ENCODE assay signal across 1 cellular context in genomic region chr12:51368640-51369517, GRCh38.
TF ChIP-seq lines count a peak whose summit lies in the region.

No MANE protein-coding gene starts in this region.

TF ChIP-seq in K562, 482 proteins besides CTCF, POLR2A, EP300 and RAD21 (continued from another document and continues in another):
- TF ChIP-seq, protein P1, sequence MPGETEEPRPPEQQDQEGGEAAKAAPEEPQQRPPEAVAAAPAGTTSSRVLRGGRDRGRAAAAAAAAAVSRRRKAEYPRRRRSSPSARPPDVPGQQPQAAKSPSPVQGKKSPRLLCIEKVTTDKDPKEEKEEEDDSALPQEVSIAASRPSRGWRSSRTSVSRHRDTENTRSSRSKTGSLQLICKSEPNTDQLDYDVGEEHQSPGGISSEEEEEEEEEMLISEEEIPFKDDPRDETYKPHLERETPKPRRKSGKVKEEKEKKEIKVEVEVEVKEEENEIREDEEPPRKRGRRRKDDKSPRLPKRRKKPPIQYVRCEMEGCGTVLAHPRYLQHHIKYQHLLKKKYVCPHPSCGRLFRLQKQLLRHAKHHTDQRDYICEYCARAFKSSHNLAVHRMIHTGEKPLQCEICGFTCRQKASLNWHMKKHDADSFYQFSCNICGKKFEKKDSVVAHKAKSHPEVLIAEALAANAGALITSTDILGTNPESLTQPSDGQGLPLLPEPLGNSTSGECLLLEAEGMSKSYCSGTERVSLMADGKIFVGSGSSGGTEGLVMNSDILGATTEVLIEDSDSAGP (CRISPR knock-in tag; IDR thresholded peaks at IDR 0.05): no peak
- TF ChIP-seq ZFX (CRISPR knock-in tag; IDR thresholded peaks at IDR 0.05): no peak
- TF ChIP-seq ATF1 (CRISPR knock-in tag; IDR thresholded peaks at IDR 0.05): no peak
- peak; percentile 42 for TF ChIP-seq ATF1 (tag; IDR thresholded peaks at IDR 0.05)
- no peak for TF ChIP-seq ZNF780A (CRISPR knock-in tag; IDR thresholded peaks at IDR 0.05)
- TF ChIP-seq NFE2 (IDR thresholded peaks at IDR 0.05; ENCODE audit: low read depth): peak; percentile 3; the same call in 1 of the 2 replicates
- TF ChIP-seq SAP30 (IDR thresholded peaks at IDR 0.05; ENCODE audit: borderline replicate concordance, insufficient read depth, low read depth, low read length, poor library complexity, severe bottlenecking): no peak
- TF ChIP-seq ZNF197 (CRISPR knock-in tag; IDR thresholded peaks at IDR 0.05; ENCODE audit: low read depth): no peak
- TF ChIP-seq, protein P2, sequence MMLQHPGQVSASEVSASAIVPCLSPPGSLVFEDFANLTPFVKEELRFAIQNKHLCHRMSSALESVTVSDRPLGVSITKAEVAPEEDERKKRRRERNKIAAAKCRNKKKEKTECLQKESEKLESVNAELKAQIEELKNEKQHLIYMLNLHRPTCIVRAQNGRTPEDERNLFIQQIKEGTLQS (IDR thresholded peaks at IDR 0.05): no peak
- TF ChIP-seq, protein P2 (CRISPR knock-in tag; conservative IDR thresholded peaks at IDR 0.05): no peak
- TF ChIP-seq ZNF398 (CRISPR knock-in tag; IDR thresholded peaks at IDR 0.05): no peak
- TF ChIP-seq ZC3H11A (IDR thresholded peaks at IDR 0.05; ENCODE audit: low read depth, low read length): no peak
- no peak for TF ChIP-seq OTX1 (CRISPR knock-in tag; IDR thresholded peaks at IDR 0.05)
- peak; percentile 62; the same call in 1 of the 2 replicates for TF ChIP-seq SP1 (CRISPR knock-in tag; IDR thresholded peaks at IDR 0.05)
- TF ChIP-seq MEIS2 (IDR thresholded peaks at IDR 0.05; ENCODE audit: partially characterized antibody): peak; percentile 85
- no peak for TF ChIP-seq ARNT (IDR thresholded peaks at IDR 0.05)
- TF ChIP-seq, protein P3, sequence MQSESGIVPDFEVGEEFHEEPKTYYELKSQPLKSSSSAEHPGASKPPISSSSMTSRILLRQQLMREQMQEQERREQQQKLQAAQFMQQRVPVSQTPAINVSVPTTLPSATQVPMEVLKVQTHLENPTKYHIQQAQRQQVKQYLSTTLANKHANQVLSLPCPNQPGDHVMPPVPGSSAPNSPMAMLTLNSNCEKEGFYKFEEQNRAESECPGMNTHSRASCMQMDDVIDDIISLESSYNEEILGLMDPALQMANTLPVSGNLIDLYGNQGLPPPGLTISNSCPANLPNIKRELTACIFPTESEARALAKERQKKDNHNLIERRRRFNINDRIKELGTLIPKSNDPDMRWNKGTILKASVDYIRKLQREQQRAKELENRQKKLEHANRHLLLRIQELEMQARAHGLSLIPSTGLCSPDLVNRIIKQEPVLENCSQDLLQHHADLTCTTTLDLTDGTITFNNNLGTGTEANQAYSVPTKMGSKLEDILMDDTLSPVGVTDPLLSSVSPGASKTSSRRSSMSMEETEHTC (IDR thresholded peaks at IDR 0.05): no peak
- TF ChIP-seq, protein P4, sequence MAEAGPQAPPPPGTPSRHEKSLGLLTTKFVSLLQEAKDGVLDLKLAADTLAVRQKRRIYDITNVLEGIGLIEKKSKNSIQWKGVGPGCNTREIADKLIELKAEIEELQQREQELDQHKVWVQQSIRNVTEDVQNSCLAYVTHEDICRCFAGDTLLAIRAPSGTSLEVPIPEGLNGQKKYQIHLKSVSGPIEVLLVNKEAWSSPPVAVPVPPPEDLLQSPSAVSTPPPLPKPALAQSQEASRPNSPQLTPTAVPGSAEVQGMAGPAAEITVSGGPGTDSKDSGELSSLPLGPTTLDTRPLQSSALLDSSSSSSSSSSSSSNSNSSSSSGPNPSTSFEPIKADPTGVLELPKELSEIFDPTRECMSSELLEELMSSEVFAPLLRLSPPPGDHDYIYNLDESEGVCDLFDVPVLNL (CRISPR knock-in tag; IDR thresholded peaks at IDR 0.05; ENCODE audit: low read depth): no peak
- TF ChIP-seq SRSF9 (IDR thresholded peaks at IDR 0.05; ENCODE audit: borderline replicate concordance, low read depth, low read length): no peak
- no peak for TF ChIP-seq SNRNP70 (optimal IDR thresholded peaks at IDR 0.05; ENCODE audit: low read depth, low read length)
- TF ChIP-seq HDAC6 (IDR thresholded peaks at IDR 0.05; ENCODE audit: low read depth, low read length): no peak
- TF ChIP-seq NFRKB (IDR thresholded peaks at IDR 0.05; ENCODE audit: low read depth): no peak
- 0 out of 2 replicates have a peak, but pooled peaks have one; percentile 29 for TF ChIP-seq HDAC2 (IDR thresholded peaks at IDR 0.05)
- no peak for TF ChIP-seq ZBTB33 (CRISPR knock-in tag; IDR thresholded peaks at IDR 0.05)
- no peak for TF ChIP-seq ZNF79 (CRISPR knock-in tag; IDR thresholded peaks at IDR 0.05; ENCODE audit: low read depth)
- TF ChIP-seq, protein P5, sequence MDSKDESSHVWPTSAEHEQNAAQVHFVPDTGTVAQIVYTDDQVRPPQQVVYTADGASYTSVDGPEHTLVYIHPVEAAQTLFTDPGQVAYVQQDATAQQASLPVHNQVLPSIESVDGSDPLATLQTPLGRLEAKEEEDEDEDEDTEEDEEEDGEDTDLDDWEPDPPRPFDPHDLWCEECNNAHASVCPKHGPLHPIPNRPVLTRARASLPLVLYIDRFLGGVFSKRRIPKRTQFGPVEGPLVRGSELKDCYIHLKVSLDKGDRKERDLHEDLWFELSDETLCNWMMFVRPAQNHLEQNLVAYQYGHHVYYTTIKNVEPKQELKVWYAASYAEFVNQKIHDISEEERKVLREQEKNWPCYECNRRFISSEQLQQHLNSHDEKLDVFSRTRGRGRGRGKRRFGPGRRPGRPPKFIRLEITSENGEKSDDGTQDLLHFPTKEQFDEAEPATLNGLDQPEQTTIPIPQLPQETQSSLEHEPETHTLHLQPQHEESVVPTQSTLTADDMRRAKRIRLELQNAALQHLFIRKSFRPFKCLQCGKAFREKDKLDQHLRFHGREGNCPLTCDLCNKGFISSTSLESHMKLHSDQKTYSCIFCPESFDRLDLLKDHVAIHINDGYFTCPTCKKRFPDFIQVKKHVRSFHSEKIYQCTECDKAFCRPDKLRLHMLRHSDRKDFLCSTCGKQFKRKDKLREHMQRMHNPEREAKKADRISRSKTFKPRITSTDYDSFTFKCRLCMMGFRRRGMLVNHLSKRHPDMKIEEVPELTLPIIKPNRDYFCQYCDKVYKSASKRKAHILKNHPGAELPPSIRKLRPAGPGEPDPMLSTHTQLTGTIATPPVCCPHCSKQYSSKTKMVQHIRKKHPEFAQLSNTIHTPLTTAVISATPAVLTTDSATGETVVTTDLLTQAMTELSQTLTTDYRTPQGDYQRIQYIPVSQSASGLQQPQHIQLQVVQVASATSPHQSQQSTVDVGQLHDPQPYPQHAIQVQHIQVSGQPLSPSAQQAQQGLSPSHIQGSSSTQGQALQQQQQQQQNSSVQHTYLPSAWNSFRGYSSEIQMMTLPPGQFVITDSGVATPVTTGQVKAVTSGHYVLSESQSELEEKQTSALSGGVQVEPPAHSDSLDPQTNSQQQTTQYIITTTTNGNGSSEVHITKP (IDR thresholded peaks at IDR 0.05; ENCODE audit: partially characterized antibody): peak; percentile 85
- TF ChIP-seq CTBP1 (IDR thresholded peaks at IDR 0.05; ENCODE audit: borderline replicate concordance): peak; percentile 80; the same call in 1 of the 2 replicates
- peak; percentile 98 for TF ChIP-seq CBFA2T3 (IDR thresholded peaks at IDR 0.05)
- no peak for TF ChIP-seq JUND (IDR thresholded peaks at IDR 0.05; ENCODE audit: borderline replicate concordance, low read depth, low read length)
- no peak for TF ChIP-seq JUND (tag; IDR thresholded peaks at IDR 0.05; ENCODE audit: borderline replicate concordance, low read depth, low read length)
- TF ChIP-seq BCOR (IDR thresholded peaks at IDR 0.05): peak; percentile 43; the same call in 1 of the 2 replicates
- no peak for TF ChIP-seq PCBP2 (IDR thresholded peaks at IDR 0.05; ENCODE audit: low read depth, low read length, poor library complexity, severe bottlenecking)
- TF ChIP-seq SIN3A (IDR thresholded peaks at IDR 0.05; ENCODE audit: borderline replicate concordance in 2 of 2, control insufficient read depth in 1 of 2, low read depth in 2 of 2, low read length in 2 of 2): no peak
- TF ChIP-seq KLF16 (IDR thresholded peaks at IDR 0.05): peak; percentile 95
- TF ChIP-seq CBX5 (IDR thresholded peaks at IDR 0.05; ENCODE audit: borderline replicate concordance, low read depth): no peak
- TF ChIP-seq, protein P6, sequence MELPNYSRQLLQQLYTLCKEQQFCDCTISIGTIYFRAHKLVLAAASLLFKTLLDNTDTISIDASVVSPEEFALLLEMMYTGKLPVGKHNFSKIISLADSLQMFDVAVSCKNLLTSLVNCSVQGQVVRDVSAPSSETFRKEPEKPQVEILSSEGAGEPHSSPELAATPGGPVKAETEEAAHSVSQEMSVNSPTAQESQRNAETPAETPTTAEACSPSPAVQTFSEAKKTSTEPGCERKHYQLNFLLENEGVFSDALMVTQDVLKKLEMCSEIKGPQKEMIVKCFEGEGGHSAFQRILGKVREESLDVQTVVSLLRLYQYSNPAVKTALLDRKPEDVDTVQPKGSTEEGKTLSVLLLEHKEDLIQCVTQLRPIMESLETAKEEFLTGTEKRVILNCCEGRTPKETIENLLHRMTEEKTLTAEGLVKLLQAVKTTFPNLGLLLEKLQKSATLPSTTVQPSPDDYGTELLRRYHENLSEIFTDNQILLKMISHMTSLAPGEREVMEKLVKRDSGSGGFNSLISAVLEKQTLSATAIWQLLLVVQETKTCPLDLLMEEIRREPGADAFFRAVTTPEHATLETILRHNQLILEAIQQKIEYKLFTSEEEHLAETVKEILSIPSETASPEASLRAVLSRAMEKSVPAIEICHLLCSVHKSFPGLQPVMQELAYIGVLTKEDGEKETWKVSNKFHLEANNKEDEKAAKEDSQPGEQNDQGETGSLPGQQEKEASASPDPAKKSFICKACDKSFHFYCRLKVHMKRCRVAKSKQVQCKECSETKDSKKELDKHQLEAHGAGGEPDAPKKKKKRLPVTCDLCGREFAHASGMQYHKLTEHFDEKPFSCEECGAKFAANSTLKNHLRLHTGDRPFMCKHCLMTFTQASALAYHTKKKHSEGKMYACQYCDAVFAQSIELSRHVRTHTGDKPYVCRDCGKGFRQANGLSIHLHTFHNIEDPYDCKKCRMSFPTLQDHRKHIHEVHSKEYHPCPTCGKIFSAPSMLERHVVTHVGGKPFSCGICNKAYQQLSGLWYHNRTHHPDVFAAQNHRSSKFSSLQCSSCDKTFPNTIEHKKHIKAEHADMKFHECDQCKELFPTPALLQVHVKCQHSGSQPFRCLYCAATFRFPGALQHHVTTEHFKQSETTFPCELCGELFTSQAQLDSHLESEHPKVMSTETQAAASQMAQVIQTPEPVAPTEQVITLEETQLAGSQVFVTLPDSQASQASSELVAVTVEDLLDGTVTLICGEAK (IDR thresholded peaks at IDR 0.05): peak; percentile 59
- TF ChIP-seq, protein P6 (CRISPR knock-in tag; IDR thresholded peaks at IDR 0.05): no peak
- no peak for TF ChIP-seq TAF9B (IDR thresholded peaks at IDR 0.05; ENCODE audit: partially characterized antibody)
- no peak for TF ChIP-seq ESRRB (CRISPR knock-in tag; IDR thresholded peaks at IDR 0.05; ENCODE audit: borderline replicate concordance)
- no peak for TF ChIP-seq ILF3 (IDR thresholded peaks at IDR 0.05; ENCODE audit: borderline replicate concordance)
